13 cellular contexts compared by ENCODE assay signal in genomic region chr5:159101689-159102088, GRCh38. TPM values are rescaled to one million over a fixed set of nuclear protein-coding genes. Genes with fewer than 3 reads are reported as not detected.
DNase-seq lines count a peak whose midpoint lies in the region; ATAC-seq and TF ChIP-seq lines count a peak whose summit lies in the region.
"Had no signal": no experiment of that assay in that cellular context is flagged by ENCODE, and none has a peak within 500 bp of the region (broad histone marks: within the 10 kb centered on the region; RNA-seq: fewer than 3 reads in every experiment).

No MANE protein-coding gene starts in this region.

- no peak for TF ChIP-seq EP300 in suprapubic skin (IDR thresholded peaks at IDR 0.05)

- TF ChIP-seq CTCF in SU-DHL-6 (IDR thresholded peaks at IDR 0.05; ENCODE audit: insufficient read depth, low read length, poor library complexity, severe bottlenecking): no peak
- TF ChIP-seq CTCF in suprapubic skin (IDR thresholded peaks at IDR 0.05): no peak

- TF ChIP-seq POLR2A in suprapubic skin (IDR thresholded peaks at IDR 0.05): no peak

- H3K4me2 ChIP-seq in SU-DHL-6 (ENCODE audit: low read depth, low read length, poor library complexity, severe bottlenecking) (peak overlapping the region; percentile 97), mesenchymal stem cell (ENCODE audit: low read length, poor library complexity, severe bottlenecking) (no peak overlapping the region)

- H2BK5ac ChIP-seq in mesenchymal stem cell (ENCODE audit: low read depth, low read length, poor library complexity, severe bottlenecking): no peak overlapping the region

- WGBS in mesenchymal stem cell: 63% methylated on average over 2 of the region's 2 CpGs
- WGBS in suprapubic skin: 28% methylated on average over 2 of the region's 2 CpGs

- H3K27ac ChIP-seq in SU-DHL-6 (ENCODE audit: low read depth, low read length): no peak overlapping the region
- no peak overlapping the region for H3K27ac ChIP-seq in mesenchymal stem cell (ENCODE audit: low read length, poor library complexity, severe bottlenecking)
- H3K27ac ChIP-seq in suprapubic skin: peak overlapping the region; percentile 84
- H3K27ac ChIP-seq: 22Rv1 had no signal

- H3K4me1 ChIP-seq in mesenchymal stem cell (ENCODE audit: control insufficient read depth, insufficient read depth, low read depth, low read length): peaks cover 20% of the 10 kb centered on the region
- H3K4me1 ChIP-seq in suprapubic skin: peaks cover 43% of the 10 kb centered on the region

- no peak for ATAC-seq in GM21423 (IDR thresholded peaks at IDR 0.05; ENCODE audit: unreplicated experiment)
- ATAC-seq: mucosa of descending colon had no signal

- H4K91ac ChIP-seq in mesenchymal stem cell (ENCODE audit: low read length): no peak overlapping the region

- no peak overlapping the region for H2BK12ac ChIP-seq in mesenchymal stem cell (ENCODE audit: low read length in 2 of 2)

- H3K9me2 ChIP-seq in SU-DHL-6 (replicated peaks; ENCODE audit: insufficient read depth, low read length): no peaks in the 10 kb centered on the region

- H4K20me1 ChIP-seq in SU-DHL-6 (ENCODE audit: low read depth, low read length): no peaks in the 10 kb centered on the region

- H3F3A ChIP-seq in SU-DHL-6 (ENCODE audit: insufficient read depth): peaks cover 19% of the 10 kb centered on the region

- no peak overlapping the region for H3K14ac ChIP-seq in mesenchymal stem cell (ENCODE audit: low read length in 2 of 2)

- no peak overlapping the region for H3K4ac ChIP-seq in mesenchymal stem cell (ENCODE audit: low read depth in 1 of 2, low read length in 2 of 2)

- no peak overlapping the region for H2BK15ac ChIP-seq in mesenchymal stem cell (ENCODE audit: low read depth, poor library complexity, severe bottlenecking)

- H2AK5ac ChIP-seq in mesenchymal stem cell (ENCODE audit: low read length, severe bottlenecking): no peak overlapping the region

- no peaks in the 10 kb centered on the region for H3K27me3 ChIP-seq in SU-DHL-6 (ENCODE audit: low read length)
- H3K27me3 ChIP-seq in mesenchymal stem cell (ENCODE audit: control insufficient read depth in 1 of 2, insufficient read depth in 1 of 2, low read length in 2 of 2): peaks cover 0 to 72% of the 10 kb centered on the region in 2 experiments
- H3K27me3 ChIP-seq in suprapubic skin: peaks cover 92% of the 10 kb centered on the region

- H3K4me3 ChIP-seq in SU-DHL-6 (ENCODE audit: insufficient read depth, low read length, poor library complexity, severe bottlenecking) (no peak overlapping the region), mesenchymal stem cell (ENCODE audit: insufficient read depth in 1 of 2, low read depth in 1 of 2, low read length in 2 of 2) (peak overlapping the region in 1 of 2 experiments; percentile 98), suprapubic skin (peak overlapping the region; percentile 66)
- H3K4me3 ChIP-seq: mucosa of descending colon had no signal

- no peaks in the 10 kb centered on the region for H3K79me1 ChIP-seq in mesenchymal stem cell (replicated peaks; ENCODE audit: low read length, poor library complexity, severe bottlenecking)

- H3K9me3 ChIP-seq in SU-DHL-6 (ENCODE audit: insufficient read depth, low read length): no peaks in the 10 kb centered on the region
- no peaks in the 10 kb centered on the region for H3K9me3 ChIP-seq in mesenchymal stem cell (ENCODE audit: control insufficient read depth, low read length)
- H3K9me3 ChIP-seq in suprapubic skin: no peaks in the 10 kb centered on the region
- H3K9me3 ChIP-seq: mucosa of descending colon had no signal

- no peak overlapping the region for H2BK120ac ChIP-seq in mesenchymal stem cell (ENCODE audit: low read depth, low read length)

- H2AFZ ChIP-seq in SU-DHL-6 (ENCODE audit: low read depth, low read length, severe bottlenecking) (no peak overlapping the region), mesenchymal stem cell (ENCODE audit: low read depth, low read length) (no peak overlapping the region)

- no peak overlapping the region for H3K18ac ChIP-seq in mesenchymal stem cell (ENCODE audit: low read depth in 1 of 2, low read length in 2 of 2)

- H4K8ac ChIP-seq in mesenchymal stem cell (ENCODE audit: low read length): no peak overlapping the region

- H3K79me2 ChIP-seq in SU-DHL-6 (ENCODE audit: insufficient read depth, low read length): peaks cover 13% of the 10 kb centered on the region

- no peak overlapping the region for H3K9ac ChIP-seq in SU-DHL-6 (ENCODE audit: low read length)
- peak overlapping the region; percentile 95 for H3K9ac ChIP-seq in mesenchymal stem cell (ENCODE audit: low read length)

- DNase-seq in DMS 273 (lab: John Stamatoyannopoulos, UW; ENCODE audit: unreplicated experiment) (peak; percentile 30), DMS 273 treated with DMSO at 0.1 percent for 48 hours (lab: John Stamatoyannopoulos, UW) (no peak), mesenchymal stem cell (no peak), suprapubic skin (ENCODE audit: low spot score in 2 of 2) (no peak), germinal center (ENCODE audit: low spot score) (no peak)
- DNase-seq in central memory CD4-positive, alpha-beta T cell: no peak
- DNase-seq: activated CD4-positive, alpha-beta T cell treated with anti-CD3 and anti-CD28 coated beads, Interleukin-2, amount 10 ng/mL, durations not matched to agents 7 days and 5 days; activated naive CD4-positive, alpha-beta T cell treated with anti-CD3 and anti-CD28 coated beads for 36 hours; dermis blood vessel endothelial cell; mucosa of descending colon had no signal

- no peaks in the 10 kb centered on the region for H3K36me3 ChIP-seq in SU-DHL-6 (ENCODE audit: low read length)
- peaks cover 0 to 6% of the 10 kb centered on the region in 2 experiments for H3K36me3 ChIP-seq in mesenchymal stem cell (ENCODE audit: control insufficient read depth in 1 of 2, insufficient read depth in 2 of 2, low read depth in 1 of 2, low read length in 2 of 2)
- no peaks in the 10 kb centered on the region for H3K36me3 ChIP-seq in suprapubic skin

- H3K23ac ChIP-seq in mesenchymal stem cell (ENCODE audit: low read length in 2 of 2): no peak overlapping the region

RNA-seq across cellular contexts. Expression of gene EBF1, which starts 2.0 kb away (rescaled TPM):
- polyA plus RNA-seq in mesenchymal stem cell (2013, experiment 1 of 2): 2.7 TPM
- polyA plus RNA-seq in mesenchymal stem cell (2013, experiment 2 of 2): 2.5 TPM
- 10 to 100 TPM in 2 of 4 donors, 1 to 10 TPM in 2; 4.3 to 13.6 (median 8.8) TPM for total RNA-seq in suprapubic skin
